9 cellular contexts compared by ENCODE assay signal in genomic region chr1:153540394-153541361, GRCh38. TPM values are rescaled to one million over a fixed set of nuclear protein-coding genes. Genes with fewer than 3 reads are reported as not detected.
A peak's percentile ranks its signal among the peaks of the same experiment; 100 is the strongest.
DNase-seq lines count a peak whose midpoint lies in the region; ATAC-seq lines count a peak whose summit lies in the region.
"Had no signal": no experiment of that assay in that cellular context is flagged by ENCODE, and none has a peak within 500 bp of the region (broad histone marks: within the 10 kb centered on the region; RNA-seq: fewer than 3 reads in every experiment).

S100A5 (minus strand) TSS chr1:153540934; CDS start chr1:153540191, 743 bp downstream.

- no peak within 1 kb of the TSS for H3K4me3 ChIP-seq in esophagus (ENCODE audit: low read depth in 1 of 2, low read length in 2 of 2)

- peak within 1 kb of the TSS; percentile 91 for H3K27ac Mint-ChIP-seq in activated CD4-positive, alpha-beta T cell treated with anti-CD3 and anti-CD28 coated beads for 36 hours

- no peaks in the 10 kb centered on the region for H3K9me3 Mint-ChIP-seq in activated CD4-positive, alpha-beta T cell treated with anti-CD3 and anti-CD28 coated beads for 36 hours (ENCODE audit: low read depth)

- WGBS in esophagus, 2 donors: 64 to 72% methylated on average over 11 of the region's 11 CpGs

- CTCF ChIA-PET in activated CD4-positive, alpha-beta T cell treated with anti-CD3 and anti-CD28 coated beads for 36 hours (lab: Charles Lee): interaction anchor here (0.6 to 3.2 kb wide), 12 partner anchors 9 to 93 kb away, joined by 3 to 12 read pairs (median 4); partner anchors contain the start of gene CHTOP

- H3K4me3 Mint-ChIP-seq in activated CD4-positive, alpha-beta T cell treated with anti-CD3 and anti-CD28 coated beads for 36 hours: peak within 1 kb of the TSS; percentile 42

- intact Hi-C loops in activated CD4-positive, alpha-beta T cell treated with anti-CD3 and anti-CD28 coated beads for 36 hours (cut with DNase I, micrococcal nuclease): no loop called here

- peak; percentile 14 for ATAC-seq in activated CD4-positive, alpha-beta T cell treated with anti-CD3 and anti-CD28 coated beads for 36 hours
- ATAC-seq in HG02981 (IDR thresholded peaks at IDR 0.05; ENCODE audit: unreplicated experiment) (no peak), HG02885 (IDR thresholded peaks at IDR 0.05; ENCODE audit: poor library complexity, unreplicated experiment) (no peak)

- POLR2A ChIA-PET in activated CD4-positive, alpha-beta T cell treated with anti-CD3 and anti-CD28 coated beads for 36 hours (lab: Charles Lee): interaction anchor here (0.5 to 2.8 kb wide), 6 partner anchors 9 to 97 kb away, joined by 3 to 11 read pairs (median 4); partner anchors contain the start of gene CHTOP

- H3K27ac ChIP-seq in esophagus (ENCODE audit: low read depth in 2 of 2, low read length in 1 of 2): peak within 1 kb of the TSS; percentile 61 to 76

- no peaks in the 10 kb centered on the region for H3K27me3 Mint-ChIP-seq in activated CD4-positive, alpha-beta T cell treated with anti-CD3 and anti-CD28 coated beads for 36 hours

- peak; percentile 76 for DNase-seq in activated CD8-positive, alpha-beta memory T cell treated with anti-CD3 and anti-CD28 coated beads for 24 hours
- no peak for DNase-seq in activated CD8-positive, alpha-beta memory T cell treated with anti-CD3 and anti-CD28 coated beads, Interleukin-2, amount 50 U/mL, for 48 hours
- DNase-seq in activated CD4-positive, alpha-beta T cell treated with anti-CD3 and anti-CD28 coated beads for 36 hours: peak; percentile 70
- DNase-seq in stimulated activated CD8-positive, alpha-beta memory T cell treated with anti-CD3 and anti-CD28 coated beads, Interleukin-4, amount 100 ng/mL, for 24 hours (ENCODE audit: low read depth): peak; percentile 20
- DNase-seq in NCI-H187 (lab: John Stamatoyannopoulos, UW): no peak

- no peaks in the 10 kb centered on the region for H3K9me3 ChIP-seq in esophagus (ENCODE audit: control insufficient read depth in 2 of 2, insufficient read depth in 1 of 2, low read depth in 1 of 2, low read length in 1 of 2)

- peaks cover 77% of the 10 kb centered on the region for H3K4me1 Mint-ChIP-seq in activated CD4-positive, alpha-beta T cell treated with anti-CD3 and anti-CD28 coated beads for 36 hours

- H3K27me3 ChIP-seq in esophagus (ENCODE audit: control insufficient read depth in 1 of 2, insufficient read depth in 2 of 2, low read length in 2 of 2): no peaks in the 10 kb centered on the region

- peaks cover 9 to 47% of the 10 kb centered on the region in 2 donors for H3K4me1 ChIP-seq in esophagus (ENCODE audit: control insufficient read depth in 2 of 2, insufficient read depth in 2 of 2, low read length in 1 of 2)

- H3K36me3 ChIP-seq in esophagus (ENCODE audit: control insufficient read depth in 2 of 2, insufficient read depth in 2 of 2, low read length in 1 of 2): no peaks in the 10 kb centered on the region

- peaks cover 24% of the 10 kb centered on the region for H3K36me3 Mint-ChIP-seq in activated CD4-positive, alpha-beta T cell treated with anti-CD3 and anti-CD28 coated beads for 36 hours (ENCODE audit: low read depth)

RNA-seq across cellular contexts. Expression of gene S100A5, which starts in this region (rescaled TPM):
- total RNA-seq in activated CD4-positive, alpha-beta T cell treated with anti-CD3 and anti-CD28 coated beads for 36 hours: 1 to 10 TPM; 2.4 to 3.4 TPM
- polyA plus RNA-seq in esophagus: under 1 TPM in 1 of 2 donors, not detected in 1; 0.11 TPM
- total RNA-seq: SK-MEL-5 had no signal

Comparison
In these comparisons a context has a peak if more than half of its experiments do, and no peak if none do; other contexts are left out.
1. DNase-seq: peak in activated CD8-positive, alpha-beta memory T cell treated with anti-CD3 and anti-CD28 coated beads for 24 hours (single experiment), activated CD4-positive, alpha-beta T cell treated with anti-CD3 and anti-CD28 coated beads for 36 hours (single experiment) and stimulated activated CD8-positive, alpha-beta memory T cell treated with anti-CD3 and anti-CD28 coated beads, Interleukin-4, amount 100 ng/mL, for 24 hours (single experiment); none in activated CD8-positive, alpha-beta memory T cell treated with anti-CD3 and anti-CD28 coated beads, Interleukin-2, amount 50 U/mL, for 48 hours (single experiment) and NCI-H187 (0 of 2).